In the genomic region with DNA sequence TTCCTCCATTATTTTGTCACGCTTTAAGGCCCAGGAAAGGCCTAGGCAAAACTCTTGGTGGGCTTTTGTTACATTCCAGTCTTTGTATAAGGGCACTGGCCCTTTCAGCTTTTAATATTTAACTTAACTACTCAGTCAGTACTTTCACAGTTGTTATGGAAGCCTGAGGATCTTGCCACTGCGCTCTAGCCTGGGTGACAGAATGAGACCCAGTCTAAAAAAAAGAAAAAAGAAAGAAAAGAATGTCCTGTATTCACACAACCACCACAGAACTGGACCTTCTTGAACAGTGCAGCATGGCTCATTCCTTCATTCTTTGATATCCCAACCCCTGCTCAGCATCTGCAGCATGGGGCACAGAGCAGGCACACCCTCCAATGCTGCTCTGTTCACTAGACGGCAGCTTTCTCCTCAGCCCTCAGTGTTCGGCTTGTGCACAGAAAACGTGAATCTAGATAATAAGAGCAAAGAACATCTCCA, we compare ENCODE assay signal across 1 cellular context.
TF ChIP-seq lines count a peak whose summit lies in the region.

No MANE protein-coding gene starts in this region.

TF ChIP-seq in GM12878, 131 proteins besides CTCF, POLR2A, EP300 and RAD21 (continued from another document):
- TF ChIP-seq CBX5 (IDR thresholded peaks at IDR 0.05; ENCODE audit: low read depth) = no peak
- no peak for TF ChIP-seq SUZ12 (IDR thresholded peaks at IDR 0.05; ENCODE audit: unreplicated experiment)
- TF ChIP-seq, protein P1, sequence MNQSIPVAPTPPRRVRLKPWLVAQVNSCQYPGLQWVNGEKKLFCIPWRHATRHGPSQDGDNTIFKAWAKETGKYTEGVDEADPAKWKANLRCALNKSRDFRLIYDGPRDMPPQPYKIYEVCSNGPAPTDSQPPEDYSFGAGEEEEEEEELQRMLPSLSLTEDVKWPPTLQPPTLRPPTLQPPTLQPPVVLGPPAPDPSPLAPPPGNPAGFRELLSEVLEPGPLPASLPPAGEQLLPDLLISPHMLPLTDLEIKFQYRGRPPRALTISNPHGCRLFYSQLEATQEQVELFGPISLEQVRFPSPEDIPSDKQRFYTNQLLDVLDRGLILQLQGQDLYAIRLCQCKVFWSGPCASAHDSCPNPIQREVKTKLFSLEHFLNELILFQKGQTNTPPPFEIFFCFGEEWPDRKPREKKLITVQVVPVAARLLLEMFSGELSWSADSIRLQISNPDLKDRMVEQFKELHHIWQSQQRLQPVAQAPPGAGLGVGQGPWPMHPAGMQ (IDR thresholded peaks at IDR 0.05; ENCODE audit: borderline replicate concordance) = no peak
- TF ChIP-seq STAT1 (conservative IDR thresholded peaks at IDR 0.05) = peak; percentile 69; the same call in 1 of the 2 replicates
- TF ChIP-seq BACH1 (IDR thresholded peaks at IDR 0.05; ENCODE audit: borderline replicate concordance) = 0 out of 2 replicates have a peak, but pooled peaks have one; percentile 39
- peak in 1 of 2 experiments; percentile 35; a peak in 2 of 4 replicates for TF ChIP-seq BHLHE40 (IDR thresholded peaks at IDR 0.05; ENCODE audit: borderline replicate concordance in 1 of 2, low read depth in 2 of 2, low read length in 1 of 2)
